8 cellular contexts compared by ENCODE assay signal in the genomic region with DNA sequence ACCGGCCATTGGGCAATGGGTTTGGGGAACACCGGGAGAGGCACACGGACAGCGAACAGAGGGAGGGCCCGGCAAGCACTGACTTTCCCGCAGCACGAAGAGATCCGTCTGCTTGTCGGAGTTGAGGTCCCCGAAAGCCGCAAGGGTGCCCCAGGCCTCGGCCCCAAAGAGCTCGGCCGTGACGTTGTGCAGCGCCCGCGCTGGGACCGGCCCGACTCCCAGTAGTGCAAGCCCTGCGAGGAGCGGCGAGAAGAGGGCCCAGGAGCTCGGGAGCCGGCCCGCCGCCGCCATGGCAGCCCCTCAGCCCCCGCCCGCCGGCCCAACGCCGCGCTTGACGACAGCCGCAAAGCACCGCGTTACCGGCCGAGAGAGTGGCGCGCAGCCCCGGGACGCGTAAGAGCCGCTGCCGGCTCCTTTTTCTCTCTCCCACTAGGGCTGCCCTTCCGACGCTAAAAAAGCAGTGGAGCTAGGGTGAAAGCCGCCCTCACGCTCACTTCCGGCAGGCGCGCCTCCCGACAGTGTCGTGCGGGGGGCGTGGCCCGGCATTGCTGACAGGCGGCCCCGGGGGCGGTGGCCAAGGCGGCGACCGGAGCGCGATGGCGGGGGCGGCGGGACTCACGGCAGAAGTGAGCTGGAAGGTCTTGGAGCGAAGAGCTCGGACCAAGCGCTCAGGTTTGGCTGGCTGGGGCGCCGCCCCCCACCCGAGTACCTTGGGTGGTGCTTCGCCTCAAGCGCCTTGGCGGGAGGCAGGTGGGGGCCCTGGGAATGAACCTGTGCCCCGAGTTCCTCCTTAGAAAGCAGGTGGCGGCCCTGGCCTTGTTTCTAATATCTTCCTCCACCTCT. TPM values are rescaled to one million over a fixed set of nuclear protein-coding genes. Genes with fewer than 3 reads are reported as not detected.
DNase-seq lines count a peak whose midpoint lies in the region; ATAC-seq and TF ChIP-seq lines count a peak whose summit lies in the region.

Gene ITFG1, minus strand, starts transcription at position 309 of the 843 bp plus-strand sequence. Its CDS starts 18 bp downstream, at position 291.
Gene PHKB, plus strand, starts transcription at position 577 of the 843 bp plus-strand sequence. Its CDS starts 20 bp downstream, at position 597.

- DNase-seq in DMS114 treated with DMSO at 0.1 percent for 48 hours (lab: John Stamatoyannopoulos, UW; ENCODE audit: unreplicated experiment) (peak; percentile 77), OCI-M2 (lab: John Stamatoyannopoulos, UW; ENCODE audit: unreplicated experiment) (peak; percentile 30), epithelial cell of proximal tubule (ENCODE audit: low read depth) (peak; percentile 25), mucosa of gallbladder (ENCODE audit: low spot score) (peak; percentile 92)
- peak; percentile 97 for DNase-seq in activated T-cell treated with anti-CD3 and anti-CD28 coated beads, Interleukin-2, amount 50 U/mL, for 1 hour
- peak; percentile 95 for DNase-seq in stimulated activated CD8-positive, alpha-beta memory T cell treated with anti-CD3 and anti-CD28 coated beads, Interleukin-4, amount 100 ng/mL, for 24 hours (ENCODE audit: low read depth)

- TF ChIP-seq CTCF in epithelial cell of proximal tubule (conservative IDR thresholded peaks at IDR 0.05; ENCODE audit: low read depth, low read length), result no peak

- no peaks in the 10 kb centered on the region for H3K9me3 ChIP-seq in HUES6 (ENCODE audit: control insufficient read depth, insufficient read depth, low read depth, low read length)

- peak; percentile 65 for ATAC-seq in GM21447 (IDR thresholded peaks at IDR 0.05; ENCODE audit: unreplicated experiment)

- H3K9ac ChIP-seq in HUES6 (ENCODE audit: low read length), result peak within 1 kb of the TSS; percentile 99

- peak within 1 kb of the TSS; percentile 100 for H3K27ac ChIP-seq in HUES6 (ENCODE audit: low read depth, low read length)

- H3K36me3 ChIP-seq in HUES6 (ENCODE audit: control insufficient read depth, insufficient read depth, low read length), result peaks cover 8% of the 10 kb centered on the region

- H3K4me1 ChIP-seq in HUES6 (ENCODE audit: control insufficient read depth, insufficient read depth, low read length), result peaks cover 23% of the 10 kb centered on the region

- no peaks in the 10 kb centered on the region for H3K27me3 ChIP-seq in HUES6 (ENCODE audit: control insufficient read depth, insufficient read depth, low read length)

- peak within 1 kb of the TSS; percentile 99 for H3K4me3 ChIP-seq in HUES6 (ENCODE audit: low read depth, low read length)
- H3K4me3 ChIP-seq in epithelial cell of proximal tubule (ENCODE audit: low read depth, low read length), result peak within 1 kb of the TSS; percentile 90

RNA-seq across cellular contexts. Expression of gene ITFG1, which starts in this region (rescaled TPM):
- total RNA-seq in epithelial cell of proximal tubule, result 33.4 and 50.3 TPM in 2 replicates
- total RNA-seq in mucosa of gallbladder, result 68.7 TPM

RNA-seq across cellular contexts. Expression of gene PHKB, which starts in this region (rescaled TPM):
- total RNA-seq in epithelial cell of proximal tubule (25.9 and 33.3 TPM in 2 replicates), mucosa of gallbladder (82.6 TPM)

Comparison
In these comparisons a context has a peak if more than half of its experiments do, and no peak if none do; other contexts are left out.
1. Peak in every context shown above with its lines: DNase-seq, ATAC-seq, H3K4me3 ChIP-seq and H3K27ac ChIP-seq.
2. DNase-seq: peak in every context shown above with its lines; median percentile 97 in activated T-cell treated with anti-CD3 and anti-CD28 coated beads, Interleukin-2, amount 50 U/mL, for 1 hour; 95 in stimulated activated CD8-positive, alpha-beta memory T cell treated with anti-CD3 and anti-CD28 coated beads, Interleukin-4, amount 100 ng/mL, for 24 hours; 92 in mucosa of gallbladder; 77 in DMS114 treated with DMSO at 0.1 percent for 48 hours; 30 in OCI-M2; 25 in epithelial cell of proximal tubule.